ENCODE assay signal across 25 cellular contexts in genomic region chr13:24745516-24745860, GRCh38. TPM values are rescaled to one million over a fixed set of nuclear protein-coding genes. Genes with fewer than 3 reads are reported as not detected.
DNase-seq lines count a peak whose midpoint lies in the region; ATAC-seq and TF ChIP-seq lines count a peak whose summit lies in the region.
"Had no signal": no experiment of that assay in that cellular context is flagged by ENCODE, and none has a peak within 500 bp of the region (broad histone marks: within the 10 kb centered on the region; RNA-seq: fewer than 3 reads in every experiment).

No MANE protein-coding gene starts in this region.

- no peaks in the 10 kb centered on the region for H3K36me3 Mint-ChIP-seq in activated naive CD8-positive, alpha-beta T cell
- no peaks in the 10 kb centered on the region for H3K36me3 Mint-ChIP-seq in activated naive CD8-positive, alpha-beta T cell treated with anti-CD3 and anti-CD28 coated beads for 36 hours
- no peaks in the 10 kb centered on the region for H3K36me3 Mint-ChIP-seq in endodermal cell (ENCODE audit: low read depth)
- no peaks in the 10 kb centered on the region for H3K36me3 Mint-ChIP-seq in nephron (ENCODE audit: low read depth)
- H3K36me3 Mint-ChIP-seq: CD4-positive, CD25-positive, alpha-beta regulatory T cell had no signal

- no peak overlapping the region for H3K4me2 ChIP-seq in MM.1S (ENCODE audit: low read depth, low read length)

- no peak overlapping the region for H2AFZ ChIP-seq in MM.1S (ENCODE audit: low read length)

- no peaks in the 10 kb centered on the region for H3K9me2 ChIP-seq in MM.1S (replicated peaks; ENCODE audit: insufficient read depth, low read length)

- H3K9ac ChIP-seq in endodermal cell (ENCODE audit: extremely low read depth, low read length, poor library complexity, severe bottlenecking) (no peak overlapping the region), MM.1S (ENCODE audit: low read length) (no peak overlapping the region)

- H3K9me3 ChIP-seq in endodermal cell (ENCODE audit: control insufficient read depth, low read length) (no peaks in the 10 kb centered on the region), MM.1S (replicated peaks; ENCODE audit: insufficient read depth, low read length) (no peaks in the 10 kb centered on the region), lower lobe of right lung (no peaks in the 10 kb centered on the region)
- H3K9me3 ChIP-seq: BE2C had no signal

- no peaks in the 10 kb centered on the region for H3K9me3 Mint-ChIP-seq in activated naive CD8-positive, alpha-beta T cell (ENCODE audit: low read depth)
- H3K9me3 Mint-ChIP-seq in activated naive CD8-positive, alpha-beta T cell treated with anti-CD3 and anti-CD28 coated beads for 36 hours, result no peaks in the 10 kb centered on the region
- H3K9me3 Mint-ChIP-seq in endodermal cell (peaks cover 3% of the 10 kb centered on the region), nephron (no peaks in the 10 kb centered on the region)
- H3K9me3 Mint-ChIP-seq: HFFc6 had no signal

- TF ChIP-seq CTCF in endodermal cell (conservative IDR thresholded peaks at IDR 0.05) (no peak), nephron (IDR thresholded peaks at IDR 0.05; ENCODE audit: unreplicated experiment in 3 of 3) (no peak), MM.1S (IDR thresholded peaks at IDR 0.05; ENCODE audit: low read length) (no peak), lower lobe of right lung (IDR thresholded peaks at IDR 0.05) (no peak)

- H3K4me3 ChIP-seq in endodermal cell (ENCODE audit: low read length) (no peak overlapping the region), MM.1S (ENCODE audit: low read length) (no peak overlapping the region), lower lobe of right lung (no peak overlapping the region)

- H3K27ac Mint-ChIP-seq in activated naive CD8-positive, alpha-beta T cell, result peak overlapping the region; percentile 28
- no peak overlapping the region for H3K27ac Mint-ChIP-seq in activated naive CD8-positive, alpha-beta T cell treated with anti-CD3 and anti-CD28 coated beads for 36 hours
- H3K27ac Mint-ChIP-seq in endodermal cell (no peak overlapping the region), nephron (no peak overlapping the region)
- H3K27ac Mint-ChIP-seq: CD4-positive, CD25-positive, alpha-beta regulatory T cell; HFFc6 had no signal

- H3K4me1 ChIP-seq in endodermal cell (ENCODE audit: control insufficient read depth, insufficient read depth, low read length) (peaks cover 3% of the 10 kb centered on the region), MM.1S (ENCODE audit: low read length) (no peaks in the 10 kb centered on the region), lower lobe of right lung (peaks cover 9% of the 10 kb centered on the region)
- H3K4me1 ChIP-seq: BE2C had no signal

- H3K79me2 ChIP-seq in MM.1S (ENCODE audit: low read length), result no peaks in the 10 kb centered on the region

- peaks cover 25% of the 10 kb centered on the region for H3K27me3 Mint-ChIP-seq in activated naive CD8-positive, alpha-beta T cell
- peaks cover 60% of the 10 kb centered on the region for H3K27me3 Mint-ChIP-seq in activated naive CD8-positive, alpha-beta T cell treated with anti-CD3 and anti-CD28 coated beads for 36 hours
- H3K27me3 Mint-ChIP-seq in endodermal cell (ENCODE audit: insufficient read depth) (peaks cover 84% of the 10 kb centered on the region), nephron (ENCODE audit: low read depth) (peaks cover 75% of the 10 kb centered on the region)

- no peak overlapping the region for H3K27ac ChIP-seq in endodermal cell (ENCODE audit: low read depth, low read length)
- H3K27ac ChIP-seq in MM.1S (ENCODE audit: low read length), result no peak overlapping the region
- no peak overlapping the region for H3K27ac ChIP-seq in lower lobe of right lung

- H3F3A ChIP-seq in MM.1S (ENCODE audit: insufficient read depth, low read length), result no peaks in the 10 kb centered on the region

- no peak overlapping the region for H3K4me3 Mint-ChIP-seq in activated naive CD8-positive, alpha-beta T cell
- no peak overlapping the region for H3K4me3 Mint-ChIP-seq in activated naive CD8-positive, alpha-beta T cell treated with anti-CD3 and anti-CD28 coated beads for 36 hours
- peak overlapping the region; percentile 18 for H3K4me3 Mint-ChIP-seq in endodermal cell
- peak overlapping the region; percentile 18 to 67 (median 28) for H3K4me3 Mint-ChIP-seq in nephron
- H3K4me3 Mint-ChIP-seq: HFFc6 had no signal

- ATAC-seq in lower lobe of right lung (no peak), GM18498 (IDR thresholded peaks at IDR 0.05; ENCODE audit: unreplicated experiment) (no peak)

- no peaks in the 10 kb centered on the region for H4K20me1 ChIP-seq in MM.1S (ENCODE audit: insufficient read depth, low read length)

- 78 to 79% methylated on average over 21 to 24 of the region's 24 CpGs for WGBS in endodermal cell (ENCODE audit: insufficient coverage in 1 of 2, insufficient read length in 1 of 2), 2 experiments

- no peaks in the 10 kb centered on the region for H3K36me3 ChIP-seq in endodermal cell (ENCODE audit: control insufficient read depth, insufficient read depth, low read length)
- H3K36me3 ChIP-seq in MM.1S (replicated peaks; ENCODE audit: insufficient read depth, low read length), result no peaks in the 10 kb centered on the region
- H3K36me3 ChIP-seq in lower lobe of right lung, result no peaks in the 10 kb centered on the region
- H3K36me3 ChIP-seq: BE2C had no signal

- peaks cover 8% of the 10 kb centered on the region for H3K4me1 Mint-ChIP-seq in activated naive CD8-positive, alpha-beta T cell (ENCODE audit: low read depth)
- peaks cover 10% of the 10 kb centered on the region for H3K4me1 Mint-ChIP-seq in activated naive CD8-positive, alpha-beta T cell treated with anti-CD3 and anti-CD28 coated beads for 36 hours
- H3K4me1 Mint-ChIP-seq in endodermal cell (peaks cover 10% of the 10 kb centered on the region), nephron (peaks cover 31% of the 10 kb centered on the region)

- H3K27me3 ChIP-seq in endodermal cell (ENCODE audit: control insufficient read depth, insufficient read depth, low read length, poor library complexity, severe bottlenecking) (peaks cover 76% of the 10 kb centered on the region), MM.1S (replicated peaks; ENCODE audit: insufficient read depth, low read length) (no peaks in the 10 kb centered on the region), lower lobe of right lung (ENCODE audit: low read depth) (peaks cover 55% of the 10 kb centered on the region)

- intact Hi-C loops in lower lobe of right lung (cut with DNase I), result no loop called here

- DNase-seq in activated naive CD8-positive, alpha-beta T cell treated with anti-CD3 and anti-CD28 coated beads for 36 hours, result no peak
- no peak for DNase-seq in endodermal cell
- DNase-seq in stimulated activated CD4-positive, alpha-beta T cell treated with anti-CD3 and anti-CD28 coated beads, Interleukin-4, amount 100 ng/mL, for 4 hours, result no peak
- DNase-seq in MM.1S, result no peak
- DNase-seq in lower lobe of right lung, result no peak
- DNase-seq: BE2C; CD4-positive, CD25-positive, alpha-beta regulatory T cell; COR-L47; DMS 273 treated with DMSO at 0.1 percent for 48 hours; GDM1; HFFc6; IMR-90; NCI-H1048; NCI-H1436; NCI-H1930; NCI-H345; NCI-H524 treated with DMSO at 0.1 percent for 48 hours; SHP77 had no signal

RNA-seq across cellular contexts. Expression of gene RNF17, which starts 18.5 kb away (rescaled TPM):
- not detected for total RNA-seq in activated naive CD8-positive, alpha-beta T cell treated with anti-CD3 and anti-CD28 coated beads for 36 hours
- total RNA-seq in endodermal cell (not detected), lower lobe of right lung (not detected)
- polyA plus RNA-seq in endodermal cell (2013, experiment 1 of 2), result not detected
- not detected for polyA plus RNA-seq in endodermal cell (2013, experiment 2 of 2)
- total RNA-seq: A172; CD4-positive, CD25-positive, alpha-beta regulatory T cell; H4; HFFc6; M059J; RPMI7951 had no signal

Comparison
In these comparisons a context has a peak if more than half of its experiments do, and no peak if none do; other contexts are left out.
1. H3K4me3 Mint-ChIP-seq: peak in endodermal cell (single experiment) and nephron (3 of 3); none in activated naive CD8-positive, alpha-beta T cell (single experiment) and activated naive CD8-positive, alpha-beta T cell treated with anti-CD3 and anti-CD28 coated beads for 36 hours (single experiment).